Comparison of ENCODE assay signal across 3 cellular contexts in the genomic region with DNA sequence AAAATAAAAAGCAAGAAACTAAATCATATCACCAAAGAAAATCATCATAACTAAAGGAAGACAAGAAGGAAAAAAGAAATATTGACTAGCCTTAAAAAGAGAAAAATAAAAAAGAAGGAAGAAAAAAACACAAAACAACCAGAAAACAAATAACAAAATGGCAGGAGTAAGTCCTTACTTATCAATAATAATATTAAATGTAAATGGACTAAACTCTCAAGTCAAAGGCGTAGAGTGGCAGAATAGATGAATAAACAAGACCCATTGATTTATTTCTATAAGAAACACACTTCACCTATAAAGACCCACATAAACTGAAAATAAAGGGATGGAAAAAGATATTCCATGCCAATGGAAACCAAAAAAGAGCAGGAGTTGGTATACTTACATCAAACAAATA. TPM values are rescaled to one million over a fixed set of nuclear protein-coding genes. Genes with fewer than 3 reads are reported as not detected.
"Had no signal": no experiment of that assay in that cellular context is flagged by ENCODE, and none has a peak within 500 bp of the region (broad histone marks: within the 10 kb centered on the region; RNA-seq: fewer than 3 reads in every experiment).

No MANE protein-coding gene starts in this region.

RNA-seq across cellular contexts. Expression of a gene that starts 40.9 kb away (rescaled TPM):
- total RNA-seq: LHCN-M2, MCF 10A, NCI-H460 had no signal
